Comparison of ENCODE assay signal across 1 cellular context in the genomic region with DNA sequence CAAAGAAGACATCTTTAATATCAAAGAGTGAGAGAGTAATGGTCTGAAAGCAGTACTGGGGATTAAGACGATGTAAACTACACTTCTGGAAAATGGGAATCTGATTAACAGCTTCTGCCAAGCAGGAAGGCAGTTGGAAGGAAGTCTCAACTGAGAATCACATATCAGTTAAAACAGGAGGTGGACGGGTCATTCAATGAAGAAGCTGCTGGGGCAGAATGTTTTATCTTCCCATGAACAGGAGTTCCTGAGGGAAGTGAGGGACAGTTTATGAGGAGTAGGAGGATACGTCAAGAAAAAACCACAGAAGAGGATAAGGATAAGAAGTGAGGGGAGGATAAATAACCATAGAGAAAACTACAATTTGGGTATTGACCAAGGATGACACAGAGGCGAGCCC.
TF ChIP-seq lines count a peak whose summit lies in the region.

No MANE protein-coding gene starts in this region.

TF ChIP-seq in K562, 482 proteins besides CTCF, POLR2A, EP300 and RAD21 (continued from another document):
- TF ChIP-seq, protein P1, sequence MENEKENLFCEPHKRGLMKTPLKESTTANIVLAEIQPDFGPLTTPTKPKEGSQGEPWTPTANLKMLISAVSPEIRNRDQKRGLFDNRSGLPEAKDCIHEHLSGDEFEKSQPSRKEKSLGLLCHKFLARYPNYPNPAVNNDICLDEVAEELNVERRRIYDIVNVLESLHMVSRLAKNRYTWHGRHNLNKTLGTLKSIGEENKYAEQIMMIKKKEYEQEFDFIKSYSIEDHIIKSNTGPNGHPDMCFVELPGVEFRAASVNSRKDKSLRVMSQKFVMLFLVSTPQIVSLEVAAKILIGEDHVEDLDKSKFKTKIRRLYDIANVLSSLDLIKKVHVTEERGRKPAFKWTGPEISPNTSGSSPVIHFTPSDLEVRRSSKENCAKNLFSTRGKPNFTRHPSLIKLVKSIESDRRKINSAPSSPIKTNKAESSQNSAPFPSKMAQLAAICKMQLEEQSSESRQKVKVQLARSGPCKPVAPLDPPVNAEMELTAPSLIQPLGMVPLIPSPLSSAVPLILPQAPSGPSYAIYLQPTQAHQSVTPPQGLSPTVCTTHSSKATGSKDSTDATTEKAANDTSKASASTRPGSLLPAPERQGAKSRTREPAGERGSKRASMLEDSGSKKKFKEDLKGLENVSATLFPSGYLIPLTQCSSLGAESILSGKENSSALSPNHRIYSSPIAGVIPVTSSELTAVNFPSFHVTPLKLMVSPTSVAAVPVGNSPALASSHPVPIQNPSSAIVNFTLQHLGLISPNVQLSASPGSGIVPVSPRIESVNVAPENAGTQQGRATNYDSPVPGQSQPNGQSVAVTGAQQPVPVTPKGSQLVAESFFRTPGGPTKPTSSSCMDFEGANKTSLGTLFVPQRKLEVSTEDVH (IDR thresholded peaks at IDR 0.05; ENCODE audit: low read depth, partially characterized antibody), result peak; percentile 36
- TF ChIP-seq, protein P2, sequence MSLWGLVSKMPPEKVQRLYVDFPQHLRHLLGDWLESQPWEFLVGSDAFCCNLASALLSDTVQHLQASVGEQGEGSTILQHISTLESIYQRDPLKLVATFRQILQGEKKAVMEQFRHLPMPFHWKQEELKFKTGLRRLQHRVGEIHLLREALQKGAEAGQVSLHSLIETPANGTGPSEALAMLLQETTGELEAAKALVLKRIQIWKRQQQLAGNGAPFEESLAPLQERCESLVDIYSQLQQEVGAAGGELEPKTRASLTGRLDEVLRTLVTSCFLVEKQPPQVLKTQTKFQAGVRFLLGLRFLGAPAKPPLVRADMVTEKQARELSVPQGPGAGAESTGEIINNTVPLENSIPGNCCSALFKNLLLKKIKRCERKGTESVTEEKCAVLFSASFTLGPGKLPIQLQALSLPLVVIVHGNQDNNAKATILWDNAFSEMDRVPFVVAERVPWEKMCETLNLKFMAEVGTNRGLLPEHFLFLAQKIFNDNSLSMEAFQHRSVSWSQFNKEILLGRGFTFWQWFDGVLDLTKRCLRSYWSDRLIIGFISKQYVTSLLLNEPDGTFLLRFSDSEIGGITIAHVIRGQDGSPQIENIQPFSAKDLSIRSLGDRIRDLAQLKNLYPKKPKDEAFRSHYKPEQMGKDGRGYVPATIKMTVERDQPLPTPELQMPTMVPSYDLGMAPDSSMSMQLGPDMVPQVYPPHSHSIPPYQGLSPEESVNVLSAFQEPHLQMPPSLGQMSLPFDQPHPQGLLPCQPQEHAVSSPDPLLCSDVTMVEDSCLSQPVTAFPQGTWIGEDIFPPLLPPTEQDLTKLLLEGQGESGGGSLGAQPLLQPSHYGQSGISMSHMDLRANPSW (CRISPR knock-in tag; IDR thresholded peaks at IDR 0.05), result no peak
- peak; percentile 91 to 92 for TF ChIP-seq NCOA2 (IDR thresholded peaks at IDR 0.05; ENCODE audit: partially characterized antibody in 2 of 2)
- TF ChIP-seq, protein P3, sequence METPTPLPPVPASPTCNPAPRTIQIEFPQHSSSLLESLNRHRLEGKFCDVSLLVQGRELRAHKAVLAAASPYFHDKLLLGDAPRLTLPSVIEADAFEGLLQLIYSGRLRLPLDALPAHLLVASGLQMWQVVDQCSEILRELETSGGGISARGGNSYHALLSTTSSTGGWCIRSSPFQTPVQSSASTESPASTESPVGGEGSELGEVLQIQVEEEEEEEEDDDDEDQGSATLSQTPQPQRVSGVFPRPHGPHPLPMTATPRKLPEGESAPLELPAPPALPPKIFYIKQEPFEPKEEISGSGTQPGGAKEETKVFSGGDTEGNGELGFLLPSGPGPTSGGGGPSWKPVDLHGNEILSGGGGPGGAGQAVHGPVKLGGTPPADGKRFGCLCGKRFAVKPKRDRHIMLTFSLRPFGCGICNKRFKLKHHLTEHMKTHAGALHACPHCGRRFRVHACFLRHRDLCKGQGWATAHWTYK (CRISPR knock-in tag; IDR thresholded peaks at IDR 0.05), result no peak
- no peak for TF ChIP-seq HMG20B (CRISPR knock-in tag; IDR thresholded peaks at IDR 0.05)
- TF ChIP-seq TSC22D4 (tag; IDR thresholded peaks at IDR 0.05), result no peak
- TF ChIP-seq ATF6 (CRISPR knock-in tag; IDR thresholded peaks at IDR 0.05), result no peak
- no peak for TF ChIP-seq ZFP30 (CRISPR knock-in tag; IDR thresholded peaks at IDR 0.05; ENCODE audit: borderline replicate concordance)
- TF ChIP-seq ZNF263 (CRISPR knock-in tag; IDR thresholded peaks at IDR 0.05; ENCODE audit: borderline replicate concordance), result no peak
- no peak for TF ChIP-seq CBX5 (IDR thresholded peaks at IDR 0.05; ENCODE audit: borderline replicate concordance, low read depth)
- no peak for TF ChIP-seq HNRNPL (IDR thresholded peaks at IDR 0.05; ENCODE audit: low read depth, low read length)
- TF ChIP-seq XRCC3 (IDR thresholded peaks at IDR 0.05), result no peak
- no peak for TF ChIP-seq HMGXB4 (CRISPR knock-in tag; IDR thresholded peaks at IDR 0.05)
- no peak for TF ChIP-seq CCAR2 (IDR thresholded peaks at IDR 0.05; ENCODE audit: low read depth, low read length)
- TF ChIP-seq, protein P4, sequence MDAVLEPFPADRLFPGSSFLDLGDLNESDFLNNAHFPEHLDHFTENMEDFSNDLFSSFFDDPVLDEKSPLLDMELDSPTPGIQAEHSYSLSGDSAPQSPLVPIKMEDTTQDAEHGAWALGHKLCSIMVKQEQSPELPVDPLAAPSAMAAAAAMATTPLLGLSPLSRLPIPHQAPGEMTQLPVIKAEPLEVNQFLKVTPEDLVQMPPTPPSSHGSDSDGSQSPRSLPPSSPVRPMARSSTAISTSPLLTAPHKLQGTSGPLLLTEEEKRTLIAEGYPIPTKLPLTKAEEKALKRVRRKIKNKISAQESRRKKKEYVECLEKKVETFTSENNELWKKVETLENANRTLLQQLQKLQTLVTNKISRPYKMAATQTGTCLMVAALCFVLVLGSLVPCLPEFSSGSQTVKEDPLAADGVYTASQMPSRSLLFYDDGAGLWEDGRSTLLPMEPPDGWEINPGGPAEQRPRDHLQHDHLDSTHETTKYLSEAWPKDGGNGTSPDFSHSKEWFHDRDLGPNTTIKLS (IDR thresholded peaks at IDR 0.05; ENCODE audit: borderline replicate concordance, low read depth), result no peak
- peak; percentile 98 for TF ChIP-seq CBFA2T3 (IDR thresholded peaks at IDR 0.05)
- TF ChIP-seq MBD1 (CRISPR knock-in tag; IDR thresholded peaks at IDR 0.05), result no peak
- peak; percentile 90 to 93 for TF ChIP-seq TRIM24 (IDR thresholded peaks at IDR 0.05)
- TF ChIP-seq NR3C1 (CRISPR knock-in tag; IDR thresholded peaks at IDR 0.05), result no peak
- TF ChIP-seq U2AF1 (optimal IDR thresholded peaks at IDR 0.05; ENCODE audit: low read depth, low read length), result no peak
- TF ChIP-seq CTCFL (IDR thresholded peaks at IDR 0.05; ENCODE audit: borderline replicate concordance, insufficient read depth, low read depth, low read length, poor library complexity, severe bottlenecking), result no peak
- no peak for TF ChIP-seq FOXP1 (CRISPR knock-in tag; IDR thresholded peaks at IDR 0.05)
- no peak for TF ChIP-seq ZNF140 (CRISPR knock-in tag; IDR thresholded peaks at IDR 0.05)
- no peak for TF ChIP-seq GTF2E2 (tag; IDR thresholded peaks at IDR 0.05)
- TF ChIP-seq PHTF2 (CRISPR knock-in tag; IDR thresholded peaks at IDR 0.05), result no peak
- TF ChIP-seq ELK1 (CRISPR knock-in tag; IDR thresholded peaks at IDR 0.05), result no peak
- TF ChIP-seq ZNF121 (CRISPR knock-in tag; conservative IDR thresholded peaks at IDR 0.05), result no peak
- peak; percentile 13; the same call in 1 of the 2 replicates for TF ChIP-seq PHF21A (IDR thresholded peaks at IDR 0.05; ENCODE audit: borderline replicate concordance, low read depth)
- TF ChIP-seq BDP1 (IDR thresholded peaks at IDR 0.05; ENCODE audit: insufficient read depth, insufficient read length), result no peak
- peak; percentile 87 for TF ChIP-seq NFIC (IDR thresholded peaks at IDR 0.05)
- TF ChIP-seq ETV5 (CRISPR knock-in tag; IDR thresholded peaks at IDR 0.05; ENCODE audit: low read depth), result peak; percentile 90
- no peak for TF ChIP-seq YBX1 (IDR thresholded peaks at IDR 0.05)
- TF ChIP-seq XRCC4 (IDR thresholded peaks at IDR 0.05; ENCODE audit: extremely low read depth, insufficient read depth, insufficient read length), result no peak
- no peak for TF ChIP-seq ZNF3 (CRISPR knock-in tag; IDR thresholded peaks at IDR 0.05)
- TF ChIP-seq ZNF583 (CRISPR knock-in tag; IDR thresholded peaks at IDR 0.05), result no peak
- 0 out of 2 replicates have a peak, but pooled peaks have one; percentile 44 for TF ChIP-seq ZC3H8 (IDR thresholded peaks at IDR 0.05)
- TF ChIP-seq THRAP3 (IDR thresholded peaks at IDR 0.05; ENCODE audit: borderline replicate concordance), result no peak
